9 cellular contexts compared by ENCODE assay signal in genomic region chr7:22782616-22783232, GRCh38. TPM values are rescaled to one million over a fixed set of nuclear protein-coding genes. Genes with fewer than 3 reads are reported as not detected.
A peak's percentile ranks its signal among the peaks of the same experiment; 100 is the strongest.
DNase-seq lines count a peak whose midpoint lies in the region; ATAC-seq and TF ChIP-seq lines count a peak whose summit lies in the region.
"Had no signal": no experiment of that assay in that cellular context is flagged by ENCODE, and none has a peak within 500 bp of the region (broad histone marks: within the 10 kb centered on the region; RNA-seq: fewer than 3 reads in every experiment).

No MANE protein-coding gene starts in this region.

- no peaks in the 10 kb centered on the region for H3K4me1 Mint-ChIP-seq in activated CD4-positive, alpha-beta T cell treated with anti-CD3 and anti-CD28 coated beads for 36 hours
- peaks cover 3% of the 10 kb centered on the region for H3K4me1 Mint-ChIP-seq in memory B cell

- no peaks in the 10 kb centered on the region for H3K36me3 Mint-ChIP-seq in activated CD4-positive, alpha-beta T cell treated with anti-CD3 and anti-CD28 coated beads for 36 hours (ENCODE audit: low read depth)
- no peaks in the 10 kb centered on the region for H3K36me3 Mint-ChIP-seq in memory B cell

- H3K4me3 Mint-ChIP-seq in activated CD4-positive, alpha-beta T cell treated with anti-CD3 and anti-CD28 coated beads for 36 hours: no peak overlapping the region
- no peak overlapping the region for H3K4me3 Mint-ChIP-seq in memory B cell

- intact Hi-C loops in activated CD4-positive, alpha-beta T cell treated with anti-CD3 and anti-CD28 coated beads for 36 hours (cut with DNase I, micrococcal nuclease): loop anchor here (1.0 kb wide), 2 partner anchors 222 to 273 kb away; no protein-coding TSS in a partner anchor

- no peak overlapping the region for H3K27ac ChIP-seq in coronary artery
- H3K27ac ChIP-seq: BLaER1 had no signal

- CTCF ChIA-PET in activated CD4-positive, alpha-beta T cell treated with anti-CD3 and anti-CD28 coated beads for 36 hours (lab: Charles Lee): interaction anchor here (0.5 to 8.8 kb wide), 28 partner anchors 12 to 687 kb away, joined by 3 to 101 read pairs (median 4); partner anchors contain the start of genes IL6 and KLHL7

- TF ChIP-seq CTCF in coronary artery (IDR thresholded peaks at IDR 0.05): peak; percentile 47

- H3K27ac Mint-ChIP-seq in activated CD4-positive, alpha-beta T cell treated with anti-CD3 and anti-CD28 coated beads for 36 hours: no peak overlapping the region
- H3K27ac Mint-ChIP-seq in memory B cell: no peak overlapping the region

- ATAC-seq in HG02571 (IDR thresholded peaks at IDR 0.05; ENCODE audit: unreplicated experiment) (peak; percentile 84), memory B cell (ENCODE audit: low read depth) (peak; percentile 99)
- peak; percentile 88 for ATAC-seq in activated CD4-positive, alpha-beta T cell treated with anti-CD3 and anti-CD28 coated beads for 36 hours

- POLR2A ChIA-PET in activated CD4-positive, alpha-beta T cell treated with anti-CD3 and anti-CD28 coated beads for 36 hours (lab: Charles Lee): interaction anchor here (0.9 kb wide), 1 partner anchor 219 kb away, joined by 3 read pairs; no protein-coding TSS in a partner anchor

- no peak overlapping the region for H3K4me3 ChIP-seq in coronary artery
- H3K4me3 ChIP-seq: BLaER1 had no signal

- peaks cover 3% of the 10 kb centered on the region for H3K27me3 Mint-ChIP-seq in activated CD4-positive, alpha-beta T cell treated with anti-CD3 and anti-CD28 coated beads for 36 hours
- no peaks in the 10 kb centered on the region for H3K27me3 Mint-ChIP-seq in memory B cell

- DNase-seq in NCI-H1436 (lab: John Stamatoyannopoulos, UW) (peak; percentile 42), NCI-H1436 treated with DMSO at 0.1 percent for 48 hours (lab: John Stamatoyannopoulos, UW) (no peak), NCI-H187 treated with DMSO at 0.1 percent for 48 hours (lab: John Stamatoyannopoulos, UW) (peak; percentile 4), coronary artery (ENCODE audit: low spot score) (no peak), memory B cell (ENCODE audit: low spot score in 2 of 2) (peak; percentile 82 to 84)
- peak; percentile 89 for DNase-seq in activated CD4-positive, alpha-beta T cell treated with anti-CD3 and anti-CD28 coated beads for 36 hours
- DNase-seq in stimulated activated CD8-positive, alpha-beta memory T cell treated with anti-CD3 and anti-CD28 coated beads, Interleukin-4, amount 100 ng/mL, for 48 hours: peak; percentile 87

- H3K9me3 Mint-ChIP-seq in activated CD4-positive, alpha-beta T cell treated with anti-CD3 and anti-CD28 coated beads for 36 hours (ENCODE audit: low read depth): no peaks in the 10 kb centered on the region
- H3K9me3 Mint-ChIP-seq in memory B cell: no peaks in the 10 kb centered on the region

RNA-seq across cellular contexts. Expression of gene TOMM7, which starts 39.9 kb away (rescaled TPM):
- 100 to 1,000 TPM in 1 of 2 experiments, 10 to 100 TPM in 1; 73.7 to 254 TPM for total RNA-seq in activated CD4-positive, alpha-beta T cell treated with anti-CD3 and anti-CD28 coated beads for 36 hours

RNA-seq across cellular contexts. Expression of gene IL6, which starts 55.7 kb away (rescaled TPM):
- total RNA-seq in activated CD4-positive, alpha-beta T cell treated with anti-CD3 and anti-CD28 coated beads for 36 hours: 1 to 10 TPM; 1.6 to 4.5 TPM

Comparison
In these comparisons a context has a peak if more than half of its experiments do, and no peak if none do; other contexts are left out.
1. DNase-seq: peak in NCI-H1436 (single experiment), NCI-H187 treated with DMSO at 0.1 percent for 48 hours (single experiment), activated CD4-positive, alpha-beta T cell treated with anti-CD3 and anti-CD28 coated beads for 36 hours (single experiment), memory B cell (2 of 2) and stimulated activated CD8-positive, alpha-beta memory T cell treated with anti-CD3 and anti-CD28 coated beads, Interleukin-4, amount 100 ng/mL, for 48 hours (single experiment); none in NCI-H1436 treated with DMSO at 0.1 percent for 48 hours (single experiment) and coronary artery (single experiment).
2. Peak in every context shown above with its lines, with median percentiles within 50 percentile points of each other: ATAC-seq.